In genomic region chr18:79588636-79589481, GRCh38 we compare ENCODE assay signal across 11 cellular contexts.
DNase-seq lines count a peak whose midpoint lies in the region; ATAC-seq and TF ChIP-seq lines count a peak whose summit lies in the region.
"Had no signal": no experiment of that assay in that cellular context is flagged by ENCODE, and none has a peak within 500 bp of the region (broad histone marks: within the 10 kb centered on the region; RNA-seq: fewer than 3 reads in every experiment).

No MANE protein-coding gene starts in this region.

- H3K27me3 ChIP-seq in psoas muscle (ENCODE audit: insufficient read depth in 3 of 3, low read length in 2 of 3), result peaks cover 0 to 17% (median 1%) of the 10 kb centered on the region in 3 donors
- H3K27me3 ChIP-seq in naive thymus-derived CD4-positive, alpha-beta T cell (ENCODE audit: control insufficient read depth in 2 of 2, insufficient read depth in 2 of 2, low read length in 2 of 2), result no peaks in the 10 kb centered on the region

- H3K4me1 Mint-ChIP-seq in naive thymus-derived CD4-positive, alpha-beta T cell, result peaks cover 0 to 5% (median 0%) of the 10 kb centered on the region in 7 donors

- 33 to 40% (median 37%) methylated on average over 38 of the region's 38 CpGs for WGBS in psoas muscle, 3 donors

- no peak overlapping the region for H3K4me3 ChIP-seq in psoas muscle
- H3K4me3 ChIP-seq in naive thymus-derived CD4-positive, alpha-beta T cell (ENCODE audit: low read length), result no peak overlapping the region
- H3K4me3 ChIP-seq: GM12878 had no signal

- H3K36me3 ChIP-seq in psoas muscle (ENCODE audit: insufficient read depth in 1 of 2, low read depth in 1 of 2), result no peaks in the 10 kb centered on the region
- H3K36me3 ChIP-seq in naive thymus-derived CD4-positive, alpha-beta T cell (ENCODE audit: control insufficient read depth in 2 of 3, insufficient read depth in 3 of 3, low read length in 3 of 3), result no peaks in the 10 kb centered on the region

- CTCF ChIA-PET in naive thymus-derived CD4-positive, alpha-beta T cell (lab: Charles Lee), result no interaction called here

- peaks cover 0 to 16% (median 0%) of the 10 kb centered on the region in 5 donors for H3K27me3 Mint-ChIP-seq in naive thymus-derived CD4-positive, alpha-beta T cell

- TF ChIP-seq CTCF in psoas muscle (IDR thresholded peaks at IDR 0.05), result no peak

- H3K27ac Mint-ChIP-seq in naive thymus-derived CD4-positive, alpha-beta T cell, result no peak overlapping the region
- H3K27ac Mint-ChIP-seq: dendritic cell treated with granulocyte-macrophage colony-stimulating factor and Interleukin-4, amounts not matched to agents 40 ng/mL and 50 ng/mL, for 4 days had no signal

- no peaks in the 10 kb centered on the region for H3K4me1 ChIP-seq in psoas muscle
- H3K4me1 ChIP-seq in naive thymus-derived CD4-positive, alpha-beta T cell (ENCODE audit: control insufficient read depth in 2 of 2, insufficient read depth in 2 of 2, low read length in 2 of 2), result no peaks in the 10 kb centered on the region

- peaks cover 0 to 8% (median 2%) of the 10 kb centered on the region in 11 donors for H3K9me3 Mint-ChIP-seq in naive thymus-derived CD4-positive, alpha-beta T cell

- peaks cover 0 to 3% (median 0%) of the 10 kb centered on the region in 5 donors for H3K36me3 Mint-ChIP-seq in naive thymus-derived CD4-positive, alpha-beta T cell

- DNase-seq in EH (ENCODE audit: low read depth) (peak; percentile 81), amniotic epithelial cell (ENCODE audit: low read depth) (peak; percentile 84), left cardiac atrium (peak; percentile 91), psoas muscle (peak; percentile 88 to 91), OCI-M1 (lab: John Stamatoyannopoulos, UW) (no peak)
- no peak for DNase-seq in activated CD4-positive, alpha-beta T cell treated with anti-CD3 and anti-CD28 coated beads for 1 hour
- no peak for DNase-seq in naive thymus-derived CD4-positive, alpha-beta T cell
- DNase-seq: stimulated activated CD4-positive, alpha-beta T cell treated with anti-CD3 and anti-CD28 coated beads, Interleukin-1b, Interleukin-23, amount 100 ng/mL, for 48 hours had no signal

- no peaks in the 10 kb centered on the region for H3K9me3 ChIP-seq in psoas muscle
- H3K9me3 ChIP-seq in naive thymus-derived CD4-positive, alpha-beta T cell (ENCODE audit: control insufficient read depth in 2 of 3, low read length in 3 of 3), result no peaks in the 10 kb centered on the region

- peak overlapping the region; percentile 23 for H3K27ac ChIP-seq in psoas muscle
- H3K27ac ChIP-seq in naive thymus-derived CD4-positive, alpha-beta T cell (ENCODE audit: low read depth, low read length), result no peak overlapping the region

- ATAC-seq in left cardiac atrium (peak; percentile 89 to 94), psoas muscle (peak; percentile 84 to 91 (median 88)), GM18861 (IDR thresholded peaks at IDR 0.05; ENCODE audit: unreplicated experiment) (no peak)
- no peak for ATAC-seq in naive thymus-derived CD4-positive, alpha-beta T cell
- ATAC-seq: GM12878 had no signal

- no peak overlapping the region for H3K4me3 Mint-ChIP-seq in naive thymus-derived CD4-positive, alpha-beta T cell
- H3K4me3 Mint-ChIP-seq: dendritic cell treated with granulocyte-macrophage colony-stimulating factor and Interleukin-4, amounts not matched to agents 40 ng/mL and 50 ng/mL, for 4 days had no signal

- POLR2A ChIA-PET in naive thymus-derived CD4-positive, alpha-beta T cell (lab: Charles Lee), result no interaction called here

- intact Hi-C loops in left cardiac atrium (cut with DNase I), result no loop called here
- intact Hi-C loops in psoas muscle (cut with DNase I), result no loop called here
- intact Hi-C loops in naive thymus-derived CD4-positive, alpha-beta T cell (cut with micrococcal nuclease), result no loop called here

Comparison
In these comparisons a context has a peak if more than half of its experiments do, and no peak if none do; other contexts are left out.
1. DNase-seq: peak in EH (single experiment), amniotic epithelial cell (single experiment), left cardiac atrium (single experiment) and psoas muscle (2 of 2); none in OCI-M1 (single experiment), activated CD4-positive, alpha-beta T cell treated with anti-CD3 and anti-CD28 coated beads for 1 hour (single experiment) and naive thymus-derived CD4-positive, alpha-beta T cell (0 of 9).
2. ATAC-seq: peak in left cardiac atrium (2 of 2) and psoas muscle (4 of 4); none in naive thymus-derived CD4-positive, alpha-beta T cell (single experiment) and GM18861 (single experiment).